Comparison of ENCODE assay signal across 2 cellular contexts in genomic region chr4:84492737-84493091, GRCh38.
TF ChIP-seq lines count a peak whose summit lies in the region.

No MANE protein-coding gene starts in this region.

TF ChIP-seq in SK-N-SH, 30 proteins besides CTCF, POLR2A, EP300 and RAD21 (continued from another document):
- TF ChIP-seq REST (IDR thresholded peaks at IDR 0.05; ENCODE audit: low read depth, low read length) (no peak), CHD2 (IDR thresholded peaks at IDR 0.05; ENCODE audit: low read length, partially characterized antibody) (no peak), MAX (IDR thresholded peaks at IDR 0.05; ENCODE audit: low read depth) (no peak), TCF12 (IDR thresholded peaks at IDR 0.05) (no peak), EZH2phosphoT487 (IDR thresholded peaks at IDR 0.05; ENCODE audit: borderline replicate concordance, low read depth) (no peak), RCOR1 (IDR thresholded peaks at IDR 0.05; ENCODE audit: low read length) (no peak)

TF ChIP-seq in SK-N-SH treated with all-trans-retinoic acid at 6 μM for 48 hours, 23 proteins besides CTCF, POLR2A, EP300 and RAD21 (continued from another document):
- no peak for TF ChIP-seq CSRNP3 (CRISPR knock-in tag; IDR thresholded peaks at IDR 0.05)
- TF ChIP-seq GLIS3 (CRISPR knock-in tag; IDR thresholded peaks at IDR 0.05): no peak
- TF ChIP-seq PPARA (CRISPR knock-in tag; IDR thresholded peaks at IDR 0.05; ENCODE audit: borderline replicate concordance): no peak
- TF ChIP-seq BACH2 (CRISPR knock-in tag; IDR thresholded peaks at IDR 0.05; ENCODE audit: borderline replicate concordance): no peak
- TF ChIP-seq ZNF70 (CRISPR knock-in tag; IDR thresholded peaks at IDR 0.05): no peak
- TF ChIP-seq TSHZ2 (CRISPR knock-in tag; IDR thresholded peaks at IDR 0.05): no peak
- TF ChIP-seq RARB (CRISPR knock-in tag; IDR thresholded peaks at IDR 0.05): no peak
- no peak for TF ChIP-seq ZC3H10 (CRISPR knock-in tag; IDR thresholded peaks at IDR 0.05)
- no peak for TF ChIP-seq TCF4 (CRISPR knock-in tag; IDR thresholded peaks at IDR 0.05; ENCODE audit: borderline replicate concordance)
- no peak for TF ChIP-seq ISL1 (CRISPR knock-in tag; IDR thresholded peaks at IDR 0.05)
- no peak for TF ChIP-seq ZFP3 (CRISPR knock-in tag; IDR thresholded peaks at IDR 0.05)
- no peak for TF ChIP-seq PATZ1 (CRISPR knock-in tag; IDR thresholded peaks at IDR 0.05; ENCODE audit: borderline replicate concordance)
- no peak for TF ChIP-seq ZNF565 (CRISPR knock-in tag; conservative IDR thresholded peaks at IDR 0.05; ENCODE audit: low read depth)
- no peak for TF ChIP-seq ZFP30 (CRISPR knock-in tag; IDR thresholded peaks at IDR 0.05)
- TF ChIP-seq ESRRG (CRISPR knock-in tag; IDR thresholded peaks at IDR 0.05): no peak
